In the genomic region with DNA sequence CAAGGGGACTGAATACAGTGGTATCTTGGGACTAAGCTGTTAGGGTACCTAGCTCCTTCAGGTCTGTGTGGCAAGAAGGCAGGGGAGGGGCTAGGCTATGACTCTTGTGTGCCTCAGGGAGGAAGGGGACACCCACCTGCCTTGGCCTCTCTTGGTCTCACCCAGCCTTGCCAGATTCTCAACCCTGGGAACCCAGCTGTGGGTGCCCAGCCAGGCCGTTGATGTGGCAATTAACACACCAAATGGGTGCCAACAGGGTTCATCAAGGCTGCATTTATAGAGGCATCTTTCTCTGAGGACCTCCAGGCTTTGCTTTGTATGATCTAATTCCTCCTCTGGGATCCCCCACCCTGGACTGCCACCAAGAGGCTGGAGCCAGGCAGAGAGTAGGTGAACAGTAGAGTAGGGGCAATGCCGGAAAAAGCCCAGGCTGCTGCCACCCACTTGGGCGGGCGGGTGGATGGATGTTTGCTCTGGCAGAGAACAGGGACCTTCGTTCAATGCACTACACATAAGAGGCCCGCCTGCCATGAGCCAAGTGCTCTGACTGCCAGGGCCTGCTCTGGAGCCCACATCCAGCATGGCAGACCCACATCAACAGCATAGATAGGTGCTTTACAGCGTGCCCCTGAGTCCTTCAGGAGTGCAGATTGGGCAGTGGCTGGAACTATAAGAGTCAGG, we compare ENCODE assay signal across 2 cellular contexts.
TF ChIP-seq lines count a peak whose summit lies in the region.

No MANE protein-coding gene starts in this region.

TF ChIP-seq in liver, 16 proteins besides CTCF, POLR2A, EP300 and RAD21:
- TF ChIP-seq ZBTB33 (IDR thresholded peaks at IDR 0.05) (no peak), YY1 (IDR thresholded peaks at IDR 0.05) (peak; percentile 41), HNF4A (conservative IDR thresholded peaks at IDR 0.05) (peak in 1 of 2 donors; percentile 11), FOXA1 (IDR thresholded peaks at IDR 0.05) (no peak), FOXA2 (IDR thresholded peaks at IDR 0.05) (no peak)
TF ChIP-seq in liver: peak in this region for 2.

TF ChIP-seq in HepG2, 621 proteins besides CTCF, POLR2A, EP300 and RAD21:
- TF ChIP-seq ZNF331 (CRISPR knock-in tag; IDR thresholded peaks at IDR 0.05) (no peak), ARHGAP35 (CRISPR knock-in tag; IDR thresholded peaks at IDR 0.05; ENCODE audit: borderline replicate concordance) (no peak), ZNF460 (CRISPR knock-in tag; IDR thresholded peaks at IDR 0.05; ENCODE audit: borderline replicate concordance) (no peak), ZNF607 (CRISPR knock-in tag; IDR thresholded peaks at IDR 0.05; ENCODE audit: borderline replicate concordance) (no peak), FOXP1 (IDR thresholded peaks at IDR 0.05) (no peak), FOXP1 (CRISPR knock-in tag; IDR thresholded peaks at IDR 0.05) (no peak), ZNF432 (CRISPR knock-in tag; IDR thresholded peaks at IDR 0.05; ENCODE audit: borderline replicate concordance) (no peak), ZNF724P (CRISPR knock-in tag; IDR thresholded peaks at IDR 0.05; ENCODE audit: borderline replicate concordance) (no peak), SP140L (CRISPR knock-in tag; IDR thresholded peaks at IDR 0.05; ENCODE audit: borderline replicate concordance) (no peak)
- TF ChIP-seq, protein P1, sequence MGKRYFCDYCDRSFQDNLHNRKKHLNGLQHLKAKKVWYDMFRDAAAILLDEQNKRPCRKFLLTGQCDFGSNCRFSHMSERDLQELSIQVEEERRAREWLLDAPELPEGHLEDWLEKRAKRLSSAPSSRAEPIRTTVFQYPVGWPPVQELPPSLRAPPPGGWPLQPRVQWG (CRISPR knock-in tag; IDR thresholded peaks at IDR 0.05; ENCODE audit: borderline replicate concordance, low read depth) = no peak
